In genomic region chr20:11186301-11187008, GRCh38 we compare ENCODE assay signal across 10 cellular contexts.
"Had no signal": no experiment of that assay in that cellular context is flagged by ENCODE, and none has a peak within 500 bp of the region (broad histone marks: within the 10 kb centered on the region; RNA-seq: fewer than 3 reads in every experiment).

No MANE protein-coding gene starts in this region.

- H3K27ac ChIP-seq: right lobe of liver had no signal

- H3K4me1 ChIP-seq: right lobe of liver had no signal

- DNase-seq: cerebellar nuclear complex; hippocampal formation; left colon; natural killer cell; right lobe of liver; stimulated activated CD4-positive, alpha-beta T cell treated with anti-CD3 and anti-CD28 coated beads, Interleukin-12 subunit alpha, Interleukin-12 subunit beta, amount 100 ng/mL, for 4 hours; stimulated activated naive CD4-positive, alpha-beta T cell; substantia nigra; trophoblast cell had no signal

- H3K27me3 ChIP-seq: right lobe of liver had no signal

- H3K36me3 ChIP-seq: right lobe of liver had no signal

- H3K4me3 ChIP-seq: right lobe of liver had no signal

- ATAC-seq: activated CD4-positive, CD25-positive, alpha-beta regulatory T cell treated with anti-CD3 and anti-CD28 coated beads, Interleukin-2, amount 50 U/mL, for 24 hours; left colon; natural killer cell; right lobe of liver had no signal
